Comparison of ENCODE assay signal across 19 cellular contexts in the genomic region with DNA sequence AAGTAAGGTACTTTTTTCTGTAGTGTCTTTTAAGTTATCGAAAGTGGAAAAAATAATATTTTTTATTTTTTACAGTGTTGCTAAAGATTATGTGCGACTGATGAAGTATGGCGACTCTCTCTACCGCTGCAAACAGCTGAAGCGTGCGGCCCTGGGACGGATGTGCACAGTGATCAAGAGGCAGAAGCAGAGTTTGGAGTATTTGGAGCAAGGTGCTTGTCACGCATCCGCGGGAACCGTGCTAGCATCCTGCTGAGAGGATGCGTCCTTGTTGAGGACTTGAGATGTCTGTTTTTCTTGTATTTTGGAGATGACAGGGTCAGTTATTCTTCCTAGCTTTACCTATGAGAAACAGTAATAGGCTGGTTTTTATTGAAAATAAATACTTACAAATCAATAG. TPM values are rescaled to one million over a fixed set of nuclear protein-coding genes. Genes with fewer than 3 reads are reported as not detected.
DNase-seq lines count a peak whose midpoint lies in the region; ATAC-seq, FAIRE-seq and TF ChIP-seq lines count a peak whose summit lies in the region.
"Had no signal": no experiment of that assay in that cellular context is flagged by ENCODE, and none has a peak within 500 bp of the region (broad histone marks: within the 10 kb centered on the region; RNA-seq: fewer than 3 reads in every experiment).

No MANE protein-coding gene starts in this region.

- no peaks in the 10 kb centered on the region for H3K9me3 ChIP-seq in WERI-Rb-1 (ENCODE audit: severe bottlenecking)
- H3K9me3 ChIP-seq: BLaER1 had no signal

- no peak for FAIRE-seq in GM12891 (lab: Jason Lieb, UNC)

- H3K9me3 Mint-ChIP-seq in activated CD8-positive, alpha-beta memory T cell treated with anti-CD3 and anti-CD28 coated beads, Interleukin-2, amount 10 ng/mL, durations not matched to agents 7 days and 5 days (ENCODE audit: low read depth): no peaks in the 10 kb centered on the region
- H3K9me3 Mint-ChIP-seq in central memory CD8-positive, alpha-beta T cell: no peaks in the 10 kb centered on the region
- H3K9me3 Mint-ChIP-seq in nephron progenitor cell: peaks cover 7% of the 10 kb centered on the region
- H3K9me3 Mint-ChIP-seq: HFFc6 had no signal

- intact Hi-C loops in left colon (cut with DNase I, micrococcal nuclease): no loop called here

- H3K4me1 Mint-ChIP-seq in activated CD8-positive, alpha-beta memory T cell treated with anti-CD3 and anti-CD28 coated beads, Interleukin-2, amount 10 ng/mL, durations not matched to agents 7 days and 5 days: peaks cover 21% of the 10 kb centered on the region
- H3K4me1 Mint-ChIP-seq in central memory CD8-positive, alpha-beta T cell: peaks cover 17% of the 10 kb centered on the region
- H3K4me1 Mint-ChIP-seq in nephron progenitor cell: no peaks in the 10 kb centered on the region
- H3K4me1 Mint-ChIP-seq: CD14-positive monocyte had no signal

- no peak overlapping the region for H3K27ac Mint-ChIP-seq in activated CD8-positive, alpha-beta memory T cell treated with anti-CD3 and anti-CD28 coated beads, Interleukin-2, amount 10 ng/mL, durations not matched to agents 7 days and 5 days
- H3K27ac Mint-ChIP-seq in central memory CD8-positive, alpha-beta T cell (ENCODE audit: low read depth): peak overlapping the region; percentile 46
- peak overlapping the region; percentile 29 for H3K27ac Mint-ChIP-seq in nephron progenitor cell

- H3K4me3 ChIP-seq in WERI-Rb-1 (ENCODE audit: low read depth, low read length): no peak overlapping the region
- H3K4me3 ChIP-seq: BLaER1 had no signal

- CTCF ChIA-PET in activated CD8-positive, alpha-beta memory T cell treated with anti-CD3 and anti-CD28 coated beads, Interleukin-2, amount 10 ng/mL, durations not matched to agents 7 days and 5 days (lab: Charles Lee): no interaction called here

- peaks cover 74% of the 10 kb centered on the region for H3K36me3 Mint-ChIP-seq in activated CD8-positive, alpha-beta memory T cell treated with anti-CD3 and anti-CD28 coated beads, Interleukin-2, amount 10 ng/mL, durations not matched to agents 7 days and 5 days
- H3K36me3 Mint-ChIP-seq in central memory CD8-positive, alpha-beta T cell (ENCODE audit: insufficient read depth): peaks cover 74% of the 10 kb centered on the region
- peaks cover 90% of the 10 kb centered on the region for H3K36me3 Mint-ChIP-seq in nephron progenitor cell (ENCODE audit: low read depth)

- TF ChIP-seq CTCF in nephron progenitor cell (IDR thresholded peaks at IDR 0.05) (no peak), WERI-Rb-1 (IDR thresholded peaks at IDR 0.05; ENCODE audit: low read depth, low read length) (no peak)

- H3K27me3 ChIP-seq in WERI-Rb-1 (ENCODE audit: insufficient read depth, low read depth, severe bottlenecking): no peaks in the 10 kb centered on the region
- H3K27me3 ChIP-seq: BLaER1 had no signal

- no peak overlapping the region for H3K27ac ChIP-seq in WERI-Rb-1
- H3K27ac ChIP-seq: BLaER1 had no signal

- no peak overlapping the region for H3K4me3 Mint-ChIP-seq in activated CD8-positive, alpha-beta memory T cell treated with anti-CD3 and anti-CD28 coated beads, Interleukin-2, amount 10 ng/mL, durations not matched to agents 7 days and 5 days
- H3K4me3 Mint-ChIP-seq in central memory CD8-positive, alpha-beta T cell: no peak overlapping the region
- no peak overlapping the region for H3K4me3 Mint-ChIP-seq in nephron progenitor cell
- H3K4me3 Mint-ChIP-seq: CD14-positive monocyte, HFFc6 had no signal

- H3K36me3 ChIP-seq in WERI-Rb-1: peaks cover 15% of the 10 kb centered on the region

- TF ChIP-seq POLR2A in GM12891 (IDR thresholded peaks at IDR 0.05; ENCODE audit: low read depth, low read length): no peak

- DNase-seq in activated CD8-positive, alpha-beta memory T cell treated with anti-CD3 and anti-CD28 coated beads, Interleukin-2, amount 50 U/mL, for 48 hours: peak; percentile 49
- no peak for DNase-seq in activated CD8-positive, alpha-beta memory T cell treated with anti-CD3 and anti-CD28 coated beads, Interleukin-2, amount 10 ng/mL, durations not matched to agents 7 days and 5 days
- DNase-seq in GM12891 (ENCODE audit: insufficient read length, low spot score): no peak
- no peak for DNase-seq in central memory CD8-positive, alpha-beta T cell (ENCODE audit: low spot score in 2 of 2)
- no peak for DNase-seq in nephron progenitor cell
- no peak for DNase-seq in WERI-Rb-1
- DNase-seq in left colon: no peak
- DNase-seq: 8988T; CD4-positive, alpha-beta memory T cell; DMS79 treated with DMSO at 0.1 percent for 48 hours; GF-D8; GOT3; H7; HFFc6 had no signal

- no peaks in the 10 kb centered on the region for H3K27me3 Mint-ChIP-seq in activated CD8-positive, alpha-beta memory T cell treated with anti-CD3 and anti-CD28 coated beads, Interleukin-2, amount 10 ng/mL, durations not matched to agents 7 days and 5 days
- no peaks in the 10 kb centered on the region for H3K27me3 Mint-ChIP-seq in central memory CD8-positive, alpha-beta T cell
- no peaks in the 10 kb centered on the region for H3K27me3 Mint-ChIP-seq in nephron progenitor cell (ENCODE audit: low read depth, poor library complexity)
- H3K27me3 Mint-ChIP-seq: CD4-positive, alpha-beta memory T cell had no signal

- no peak for ATAC-seq in activated CD8-positive, alpha-beta memory T cell treated with anti-CD3 and anti-CD28 coated beads, Interleukin-2, amount 10 ng/mL, durations not matched to agents 7 days and 5 days
- no peak for ATAC-seq in central memory CD8-positive, alpha-beta T cell (replicated peaks; ENCODE audit: extremely low read depth, poor library complexity, severe bottlenecking)
- no peak for ATAC-seq in left colon
- ATAC-seq: HCT116 had no signal

TF ChIP-seq in GM12891, 5 proteins besides CTCF, POLR2A, EP300 and RAD21:
- TF ChIP-seq POU2F2 (IDR thresholded peaks at IDR 0.05; ENCODE audit: low read depth, low read length): no peak
- TF ChIP-seq POLR2AphosphoS5 (IDR thresholded peaks at IDR 0.05; ENCODE audit: low read depth, low read length): 0 out of 2 replicates have a peak, but pooled peaks have one; percentile 5

RNA-seq across cellular contexts. Expression of gene GTPBP4, which starts 7.8 kb away (rescaled TPM):
- total RNA-seq in activated CD8-positive, alpha-beta memory T cell treated with anti-CD3 and anti-CD28 coated beads, Interleukin-2, amount 10 ng/mL, durations not matched to agents 7 days and 5 days: 10 to 100 TPM; 66.1 to 88.2 TPM
- polyA plus RNA-seq in GM12891 (2012; ENCODE audit: low read depth, missing spikeins): 42.0 TPM
- 10 to 100 TPM; 22.7 to 35.6 TPM for total RNA-seq in left colon

RNA-seq across cellular contexts. Expression of gene IDI2, which starts 29.6 kb away (rescaled TPM):
- total RNA-seq in activated CD8-positive, alpha-beta memory T cell treated with anti-CD3 and anti-CD28 coated beads, Interleukin-2, amount 10 ng/mL, durations not matched to agents 7 days and 5 days: not detected
- not detected for polyA plus RNA-seq in GM12891 (2012; ENCODE audit: low read depth, missing spikeins)
- total RNA-seq in left colon: not detected
- total RNA-seq: A673; CD4-positive, alpha-beta memory T cell; H7; HFFc6 had no signal
- polyA plus RNA-seq: AG04450; CD14-positive monocyte; CD4-positive, alpha-beta memory T cell had no signal

RNA-seq across cellular contexts. Expression of gene IDI1, which starts 52.9 kb away (rescaled TPM):
- total RNA-seq in activated CD8-positive, alpha-beta memory T cell treated with anti-CD3 and anti-CD28 coated beads, Interleukin-2, amount 10 ng/mL, durations not matched to agents 7 days and 5 days: 10 to 100 TPM; 60.8 to 75.8 TPM
- 76.3 TPM for polyA plus RNA-seq in GM12891 (2012; ENCODE audit: low read depth, missing spikeins)
- 100 to 1,000 TPM in 1 of 2 donors, 10 to 100 TPM in 1; 65.2 to 132 TPM for total RNA-seq in left colon
